Comparison of ENCODE assay signal across 11 cellular contexts in the genomic region with DNA sequence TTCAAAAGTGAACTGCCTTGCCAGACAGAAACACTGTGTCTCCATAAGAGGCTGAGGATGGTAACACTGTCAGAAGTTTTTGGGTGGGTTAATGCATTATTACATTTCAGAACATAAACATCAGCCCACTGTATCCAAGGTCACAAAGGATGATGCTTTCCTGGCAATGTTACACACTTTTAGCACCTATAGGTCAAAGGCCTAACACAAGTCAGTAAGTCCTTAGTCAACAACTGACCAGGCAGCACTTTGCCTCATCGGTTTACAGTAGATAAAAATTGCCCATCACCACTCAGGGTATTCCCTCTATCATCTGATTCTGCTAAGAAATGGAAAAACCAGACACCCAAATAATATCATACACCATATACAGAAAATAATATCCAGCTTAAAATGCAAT.
"Had no signal": no experiment of that assay in that cellular context is flagged by ENCODE, and none has a peak within 500 bp of the region (broad histone marks: within the 10 kb centered on the region; RNA-seq: fewer than 3 reads in every experiment).

No MANE protein-coding gene starts in this region.

- H3K27ac ChIP-seq: GM23248 had no signal

- H3K9me3 ChIP-seq: HAP-1 had no signal

- ATAC-seq: GM23338, HCT116 had no signal

- H3K4me2 ChIP-seq: GM23338 had no signal

- DNase-seq: GM23248, GOT3, H7, H9, HCEC 1CT, HFFc6 had no signal

- H2AFZ ChIP-seq: GM23248, GM23338 had no signal

- FAIRE-seq: H1, H54 had no signal

- H3K9ac ChIP-seq: GM23248 had no signal

- H3K4me1 ChIP-seq: HAP-1 had no signal

- H3K36me3 ChIP-seq: HAP-1 had no signal

- H3K4me3 ChIP-seq: GM23248, GM23338, HAP-1 had no signal
